In genomic region chr3:187000711-187001151, GRCh38 we compare ENCODE assay signal across 9 cellular contexts.
A peak's percentile ranks its signal among the peaks of the same experiment; 100 is the strongest.
DNase-seq lines count a peak whose midpoint lies in the region; ATAC-seq and TF ChIP-seq lines count a peak whose summit lies in the region.
"Had no signal": no experiment of that assay in that cellular context is flagged by ENCODE, and none has a peak within 500 bp of the region (broad histone marks: within the 10 kb centered on the region; RNA-seq: fewer than 3 reads in every experiment).

No MANE protein-coding gene starts in this region.

- no peaks in the 10 kb centered on the region for H3K9me3 ChIP-seq in ovary
- H3K9me3 ChIP-seq in mesenchymal stem cell (ENCODE audit: control insufficient read depth, low read length) = no peaks in the 10 kb centered on the region

- H3K36me3 Mint-ChIP-seq in activated naive CD8-positive, alpha-beta T cell treated with anti-CD3 and anti-CD28 coated beads for 36 hours = peaks cover 39% of the 10 kb centered on the region

- no peaks in the 10 kb centered on the region for H3K27me3 Mint-ChIP-seq in activated naive CD8-positive, alpha-beta T cell treated with anti-CD3 and anti-CD28 coated beads for 36 hours

- no peak overlapping the region for H3K9ac ChIP-seq in mesenchymal stem cell (ENCODE audit: low read length)

- TF ChIP-seq CTCF in GM06990 (IDR thresholded peaks at IDR 0.05; ENCODE audit: insufficient read depth, low read length, poor library complexity, severe bottlenecking) (no peak), ovary (IDR thresholded peaks at IDR 0.05) (no peak)

- peaks cover 8% of the 10 kb centered on the region for H3K79me1 ChIP-seq in mesenchymal stem cell (replicated peaks; ENCODE audit: low read length, poor library complexity, severe bottlenecking)

- peaks cover 57% of the 10 kb centered on the region for H3K4me1 Mint-ChIP-seq in activated naive CD8-positive, alpha-beta T cell treated with anti-CD3 and anti-CD28 coated beads for 36 hours

- H2BK12ac ChIP-seq in mesenchymal stem cell (ENCODE audit: low read length in 2 of 2) = no peak overlapping the region

- no peak overlapping the region for H4K91ac ChIP-seq in mesenchymal stem cell (ENCODE audit: low read length)

- no peak for TF ChIP-seq EP300 in ovary (IDR thresholded peaks at IDR 0.05)

- H3K27ac ChIP-seq in ovary = no peak overlapping the region
- H3K27ac ChIP-seq in caudate nucleus (ENCODE audit: low read depth, low read length) = no peak overlapping the region
- H3K27ac ChIP-seq in mesenchymal stem cell (ENCODE audit: low read length, poor library complexity, severe bottlenecking) = no peak overlapping the region

- H3K27me3 ChIP-seq in GM06990 (replicated peaks; ENCODE audit: control insufficient read depth, insufficient read depth, low read length) (no peaks in the 10 kb centered on the region), ovary (no peaks in the 10 kb centered on the region), mesenchymal stem cell (ENCODE audit: control insufficient read depth in 1 of 2, insufficient read depth in 1 of 2, low read length in 2 of 2) (no peaks in the 10 kb centered on the region)

- H3K4me2 ChIP-seq in mesenchymal stem cell (ENCODE audit: low read length, poor library complexity, severe bottlenecking) = no peak overlapping the region

- no peak overlapping the region for H2AK5ac ChIP-seq in mesenchymal stem cell (ENCODE audit: low read length, severe bottlenecking)

- H3K18ac ChIP-seq in mesenchymal stem cell (ENCODE audit: low read depth in 1 of 2, low read length in 2 of 2) = no peak overlapping the region

- no peak overlapping the region for H2BK15ac ChIP-seq in mesenchymal stem cell (ENCODE audit: low read depth, poor library complexity, severe bottlenecking)

- H3K14ac ChIP-seq in mesenchymal stem cell (ENCODE audit: low read length in 2 of 2) = no peak overlapping the region

- 91 to 95% (median 91%) methylated on average over 4 of the region's 4 CpGs for WGBS in ovary, 3 donors
- WGBS in mesenchymal stem cell = 97% methylated on average over 4 of the region's 4 CpGs

- H3K4me1 ChIP-seq in ovary (ENCODE audit: insufficient read depth) (no peaks in the 10 kb centered on the region), mesenchymal stem cell (ENCODE audit: control insufficient read depth, insufficient read depth, low read depth, low read length) (no peaks in the 10 kb centered on the region)

- H3K9me3 Mint-ChIP-seq in activated naive CD8-positive, alpha-beta T cell treated with anti-CD3 and anti-CD28 coated beads for 36 hours = peaks cover 16% of the 10 kb centered on the region

- no peak for TF ChIP-seq POLR2A in ovary (IDR thresholded peaks at IDR 0.05)

- no peak overlapping the region for H2BK5ac ChIP-seq in mesenchymal stem cell (ENCODE audit: low read depth, low read length, poor library complexity, severe bottlenecking)

- intact Hi-C loops in ovary (cut with DNase I) = no loop called here

- H3K4me3 Mint-ChIP-seq in activated naive CD8-positive, alpha-beta T cell treated with anti-CD3 and anti-CD28 coated beads for 36 hours = no peak overlapping the region

- H3K4me3 ChIP-seq in GM06990 (replicated peaks; ENCODE audit: low read depth, low read length) = peak overlapping the region; percentile 0
- no peak overlapping the region for H3K4me3 ChIP-seq in ovary
- H3K4me3 ChIP-seq in mesenchymal stem cell (ENCODE audit: insufficient read depth in 1 of 2, low read depth in 1 of 2, low read length in 2 of 2) = no peak overlapping the region

- H2BK120ac ChIP-seq in mesenchymal stem cell (ENCODE audit: low read depth, low read length) = no peak overlapping the region

- ATAC-seq in GM19468 (IDR thresholded peaks at IDR 0.05; ENCODE audit: extremely low read depth, unreplicated experiment) (peak; percentile 69), HG03432 (IDR thresholded peaks at IDR 0.05; ENCODE audit: unreplicated experiment) (peak; percentile 72)

- H3K36me3 ChIP-seq in GM06990 (ENCODE audit: control insufficient read depth, insufficient read depth, low read length) = peaks cover 2% of the 10 kb centered on the region
- H3K36me3 ChIP-seq in ovary = no peaks in the 10 kb centered on the region
- peaks cover 0 to 3% of the 10 kb centered on the region in 2 experiments for H3K36me3 ChIP-seq in mesenchymal stem cell (ENCODE audit: control insufficient read depth in 1 of 2, insufficient read depth in 2 of 2, low read depth in 1 of 2, low read length in 2 of 2)

- H3K4ac ChIP-seq in mesenchymal stem cell (ENCODE audit: low read depth in 1 of 2, low read length in 2 of 2) = no peak overlapping the region

- no peak overlapping the region for H4K8ac ChIP-seq in mesenchymal stem cell (ENCODE audit: low read length)

- peak; percentile 86 for DNase-seq in GM06990 (ENCODE audit: extremely low read depth, insufficient read length)
- DNase-seq in activated naive CD8-positive, alpha-beta T cell treated with anti-CD3 and anti-CD28 coated beads for 36 hours = peak; percentile 34
- no peak for DNase-seq in NCI-H187 treated with DMSO at 0.1 percent for 48 hours (lab: John Stamatoyannopoulos, UW)
- no peak for DNase-seq in ovary
- DNase-seq in caudate nucleus (lab: John Stamatoyannopoulos, UW) = no peak
- DNase-seq in mesenchymal stem cell = no peak
- DNase-seq: activated CD4-positive, alpha-beta T cell treated with anti-CD3 and anti-CD28 coated beads, Interleukin-2, amount 50 U/mL, for 48 hours had no signal

- no peak overlapping the region for H3K23ac ChIP-seq in mesenchymal stem cell (ENCODE audit: low read length in 2 of 2)

- no peak overlapping the region for H2AFZ ChIP-seq in mesenchymal stem cell (ENCODE audit: low read depth, low read length)

- peak overlapping the region; percentile 81 for H3K27ac Mint-ChIP-seq in activated naive CD8-positive, alpha-beta T cell treated with anti-CD3 and anti-CD28 coated beads for 36 hours

Comparison
In these comparisons a context has a peak if more than half of its experiments do, and no peak if none do; other contexts are left out.
1. DNase-seq: peak in GM06990 (single experiment) and activated naive CD8-positive, alpha-beta T cell treated with anti-CD3 and anti-CD28 coated beads for 36 hours (single experiment); none in NCI-H187 treated with DMSO at 0.1 percent for 48 hours (single experiment), ovary (0 of 5), caudate nucleus (0 of 61) and mesenchymal stem cell (single experiment).